In the genomic region with DNA sequence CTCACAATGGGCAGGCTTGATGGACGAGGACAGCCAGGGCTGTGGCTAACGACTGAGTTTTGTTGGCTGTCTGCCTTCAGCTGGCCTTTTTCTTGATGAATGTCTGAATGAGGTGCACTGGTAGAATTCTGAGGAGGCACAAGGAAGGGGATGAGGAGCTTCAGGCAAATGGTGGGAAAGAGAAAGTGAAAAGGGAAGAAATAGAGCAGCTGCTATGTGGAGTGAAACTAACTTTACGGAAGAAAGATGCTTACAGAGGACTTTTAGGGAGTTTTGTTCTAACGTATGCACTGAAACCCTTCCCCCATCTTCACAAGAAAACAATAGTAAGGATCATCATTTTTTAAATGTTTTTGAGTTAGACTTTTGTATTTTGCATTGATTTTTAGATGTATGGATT, we compare ENCODE assay signal across 1 cellular context.
TF ChIP-seq lines count a peak whose summit lies in the region.

No MANE protein-coding gene starts in this region.

TF ChIP-seq in H1, 55 proteins besides CTCF, POLR2A, EP300 and RAD21 (continued from another document):
- TF ChIP-seq, protein P1, sequence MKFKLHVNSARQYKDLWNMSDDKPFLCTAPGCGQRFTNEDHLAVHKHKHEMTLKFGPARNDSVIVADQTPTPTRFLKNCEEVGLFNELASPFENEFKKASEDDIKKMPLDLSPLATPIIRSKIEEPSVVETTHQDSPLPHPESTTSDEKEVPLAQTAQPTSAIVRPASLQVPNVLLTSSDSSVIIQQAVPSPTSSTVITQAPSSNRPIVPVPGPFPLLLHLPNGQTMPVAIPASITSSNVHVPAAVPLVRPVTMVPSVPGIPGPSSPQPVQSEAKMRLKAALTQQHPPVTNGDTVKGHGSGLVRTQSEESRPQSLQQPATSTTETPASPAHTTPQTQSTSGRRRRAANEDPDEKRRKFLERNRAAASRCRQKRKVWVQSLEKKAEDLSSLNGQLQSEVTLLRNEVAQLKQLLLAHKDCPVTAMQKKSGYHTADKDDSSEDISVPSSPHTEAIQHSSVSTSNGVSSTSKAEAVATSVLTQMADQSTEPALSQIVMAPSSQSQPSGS (IDR thresholded peaks at IDR 0.05; ENCODE audit: low read length) = no peak
- TF ChIP-seq CHD1 (IDR thresholded peaks at IDR 0.05; ENCODE audit: low read depth, low read length) (no peak), SUZ12 (IDR thresholded peaks at IDR 0.05; ENCODE audit: low read length) (no peak), KDM1A (IDR thresholded peaks at IDR 0.05; ENCODE audit: borderline replicate concordance, low read length) (no peak), NRF1 (IDR thresholded peaks at IDR 0.05; ENCODE audit: low read depth, low read length) (no peak), PHF8 (conservative IDR thresholded peaks at IDR 0.05; ENCODE audit: low read depth, low read length) (no peak), GTF2F1 (IDR thresholded peaks at IDR 0.05; ENCODE audit: borderline replicate concordance, low read depth, low read length) (no peak)
- TF ChIP-seq, protein P2, sequence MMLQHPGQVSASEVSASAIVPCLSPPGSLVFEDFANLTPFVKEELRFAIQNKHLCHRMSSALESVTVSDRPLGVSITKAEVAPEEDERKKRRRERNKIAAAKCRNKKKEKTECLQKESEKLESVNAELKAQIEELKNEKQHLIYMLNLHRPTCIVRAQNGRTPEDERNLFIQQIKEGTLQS (IDR thresholded peaks at IDR 0.05; ENCODE audit: insufficient read depth, low read depth, low read length) = no peak
TF ChIP-seq in H1: peak in this region for 0.
